Comparison of ENCODE assay signal across 18 cellular contexts in genomic region chr18:74230922-74231714, GRCh38.
DNase-seq lines count a peak whose midpoint lies in the region; ATAC-seq and TF ChIP-seq lines count a peak whose summit lies in the region.
"Had no signal": no experiment of that assay in that cellular context is flagged by ENCODE, and none has a peak within 500 bp of the region (broad histone marks: within the 10 kb centered on the region; RNA-seq: fewer than 3 reads in every experiment).

No MANE protein-coding gene starts in this region.

- POLR2A ChIA-PET in MCF 10A (lab: Yijun Ruan, JAX): interaction anchor here (0.6 to 1.1 kb wide), 2 partner anchors 12 to 1551 kb away, joined by 3 read pairs; no protein-coding TSS in a partner anchor

- CTCF ChIA-PET in MCF 10A (lab: Yijun Ruan, JAX): interaction anchor here (1.1 to 1.4 kb wide), 3 partner anchors 10 to 40 kb away, joined by 3 to 4 read pairs (median 4); no protein-coding TSS in a partner anchor

- no TSS peak for BruUV-seq in MCF 10A (replicated peaks; lab: Mats Ljungman, UMichigan)

- H3K36me3 Mint-ChIP-seq in MCF 10A (ENCODE audit: insufficient read depth, unreplicated experiment): no peaks in the 10 kb centered on the region

- intact Hi-C loops in MCF 10A (cut with micrococcal nuclease): no loop called here
- intact Hi-C loops in breast epithelium (cut with DNase I; ENCODE audit: low total_unique reads): no loop called here

- H3K36me3 ChIP-seq in breast epithelium (no peaks in the 10 kb centered on the region), liver (ENCODE audit: control insufficient read depth in 4 of 4, insufficient read depth in 3 of 4, low read depth in 1 of 4, low read length in 3 of 4) (no peaks in the 10 kb centered on the region)

- H3K27me3 ChIP-seq in breast epithelium: no peaks in the 10 kb centered on the region
- no peaks in the 10 kb centered on the region for H3K27me3 ChIP-seq in liver (ENCODE audit: control insufficient read depth in 4 of 4, insufficient read depth in 4 of 4, low read length in 3 of 4)

- TF ChIP-seq POLR2A in breast epithelium (IDR thresholded peaks at IDR 0.05): no peak

- H3K27ac Mint-ChIP-seq in MCF 10A (ENCODE audit: low read depth, unreplicated experiment): no peak overlapping the region

- ATAC-seq in HG03342 (IDR thresholded peaks at IDR 0.05; ENCODE audit: unreplicated experiment): no peak
- no peak for ATAC-seq in GM19324 (IDR thresholded peaks at IDR 0.05; ENCODE audit: low FRiP score, unreplicated experiment)

- H3K9me3 Mint-ChIP-seq in MCF 10A (ENCODE audit: unreplicated experiment): no peaks in the 10 kb centered on the region

- TF ChIP-seq CTCF in MCF 10A (IDR thresholded peaks at IDR 0.05; ENCODE audit: unreplicated experiment) (no peak), breast epithelium (IDR thresholded peaks at IDR 0.05) (no peak), epithelial cell of proximal tubule (conservative IDR thresholded peaks at IDR 0.05; ENCODE audit: low read depth, low read length) (peak; percentile 17), liver (IDR thresholded peaks at IDR 0.05; ENCODE audit: low read depth, low read length, missing input control) (peak; percentile 10)

- DNase-seq in MCF 10A (ENCODE audit: unreplicated experiment) (peak; percentile 68), breast epithelium (ENCODE audit: low spot score in 2 of 2) (no peak), epithelial cell of proximal tubule (ENCODE audit: low read depth) (no peak), UCSD-AML1 (lab: John Stamatoyannopoulos, UW; ENCODE audit: unreplicated experiment) (no peak), middle frontal gyrus (ENCODE audit: extremely low spot score, low spot score) (no peak)
- DNase-seq: C1 segment of cervical spinal cord, DMS 273 treated with DMSO at 0.1 percent for 48 hours, GOT3, NCI-H1930, NCI-H2171, NCI-H446 treated with DMSO at 0.1 percent for 48 hours, NCI-H774, Right ventricle myocardium superior, SK-N-SH had no signal

- no peak overlapping the region for H3K4me3 Mint-ChIP-seq in MCF 10A (ENCODE audit: unreplicated experiment)

- no peak overlapping the region for H3K27ac ChIP-seq in breast epithelium
- peak overlapping the region; percentile 89 to 99 for H3K27ac ChIP-seq in liver (ENCODE audit: low read depth in 1 of 2, low read length in 2 of 2)
- H3K27ac ChIP-seq: HL-60 had no signal

- H3K4me1 ChIP-seq in breast epithelium: no peaks in the 10 kb centered on the region
- peaks cover 24 to 80% (median 57%) of the 10 kb centered on the region in 4 donors for H3K4me1 ChIP-seq in liver (ENCODE audit: control insufficient read depth in 4 of 4, insufficient read depth in 4 of 4, low read length in 3 of 4)

- H3K4me1 Mint-ChIP-seq in MCF 10A (ENCODE audit: insufficient read depth, unreplicated experiment): peaks cover 9% of the 10 kb centered on the region

- H3K4me3 ChIP-seq in breast epithelium: no peak overlapping the region
- H3K4me3 ChIP-seq in epithelial cell of proximal tubule (ENCODE audit: low read depth, low read length): no peak overlapping the region
- H3K4me3 ChIP-seq in liver (ENCODE audit: low read depth in 1 of 3, low read length in 3 of 3): no peak overlapping the region

- TF ChIP-seq RAD21 in liver (IDR thresholded peaks at IDR 0.05): peak; percentile 55 to 58

- 44% methylated on average over 7 of the region's 7 CpGs for WGBS in liver

- H3K27me3 Mint-ChIP-seq in MCF 10A (ENCODE audit: insufficient read depth, unreplicated experiment): no peaks in the 10 kb centered on the region

- H3K9me3 ChIP-seq in breast epithelium (no peaks in the 10 kb centered on the region), liver (ENCODE audit: control insufficient read depth in 4 of 4, low read length in 3 of 4) (no peaks in the 10 kb centered on the region)
- H3K9me3 ChIP-seq: SK-N-SH had no signal

- no peak overlapping the region for H3K9ac ChIP-seq in liver (ENCODE audit: low read depth in 1 of 2, low read length in 2 of 2)
- H3K9ac ChIP-seq: SK-N-SH had no signal

TF ChIP-seq in liver, 16 proteins besides CTCF, POLR2A, EP300 and RAD21:
- peak; percentile 90 to 95 for TF ChIP-seq RXRA (IDR thresholded peaks at IDR 0.05)
- TF ChIP-seq JUND (IDR thresholded peaks at IDR 0.05): peak; percentile 62 to 82
- peak; percentile 64 for TF ChIP-seq REST (IDR thresholded peaks at IDR 0.05)
- peak; percentile 65 for TF ChIP-seq ATF3 (IDR thresholded peaks at IDR 0.05)
- peak in 1 of 2 donors; percentile 61 for TF ChIP-seq EGR1 (IDR thresholded peaks at IDR 0.05; ENCODE audit: low read depth in 2 of 2)
- TF ChIP-seq NR2F2 (IDR thresholded peaks at IDR 0.05): no peak
- peak; percentile 79 for TF ChIP-seq MAX (IDR thresholded peaks at IDR 0.05)
- peak; percentile 73 for TF ChIP-seq YY1 (IDR thresholded peaks at IDR 0.05)
- peak; percentile 13 for TF ChIP-seq FOXA2 (IDR thresholded peaks at IDR 0.05)
- peak; percentile 56 for TF ChIP-seq HNF4G (IDR thresholded peaks at IDR 0.05)
- peak; percentile 88 for TF ChIP-seq SP1 (IDR thresholded peaks at IDR 0.05)
- peak; percentile 81 to 86 for TF ChIP-seq HNF4A (conservative IDR thresholded peaks at IDR 0.05)
- peak; percentile 64 for TF ChIP-seq TAF1 (conservative IDR thresholded peaks at IDR 0.05)
- TF ChIP-seq ZBTB33 (IDR thresholded peaks at IDR 0.05): peak; percentile 44
- TF ChIP-seq GABPA (IDR thresholded peaks at IDR 0.05 in 1 of 2, conservative IDR thresholded peaks at IDR 0.05 in 1 of 2): peak in 1 of 2 donors; percentile 14
- peak; percentile 53 for TF ChIP-seq FOXA1 (IDR thresholded peaks at IDR 0.05)

Comparison
In these comparisons a context has a peak if more than half of its experiments do, and no peak if none do; other contexts are left out.
1. CTCF ChIP-seq: peak in epithelial cell of proximal tubule (single experiment) and liver (single experiment); none in MCF 10A (single experiment) and breast epithelium (0 of 3).
2. H3K27ac ChIP-seq: peak in liver (2 of 2); none in breast epithelium (0 of 2).